8 cellular contexts compared by ENCODE assay signal in genomic region chr19:2819540-2820111, GRCh38. TPM values are rescaled to one million over a fixed set of nuclear protein-coding genes. Genes with fewer than 3 reads are reported as not detected.
DNase-seq lines count a peak whose midpoint lies in the region; ATAC-seq, FAIRE-seq and TF ChIP-seq lines count a peak whose summit lies in the region.

ZNF554 (plus strand) TSS chr19:2819868; CDS start chr19:2820072, 204 bp downstream.

- ATAC-seq in GM18870 (IDR thresholded peaks at IDR 0.05; ENCODE audit: unreplicated experiment) (peak; percentile 71), HG03135 (IDR thresholded peaks at IDR 0.05; ENCODE audit: unreplicated experiment) (peak; percentile 91)

- peaks cover 9% of the 10 kb centered on the region for H3K79me2 ChIP-seq in mammary epithelial cell (ENCODE audit: insufficient read depth, low read length)

- no peak for FAIRE-seq in small intestine (lab: Jason Lieb, UNC)

- 2% methylated on average over 37 of the region's 64 CpGs for WGBS in mammary epithelial cell (ENCODE audit: low coverage, missing lambda C conversion rate)
- 0% methylated on average over 44 to 64 of the region's 64 CpGs for WGBS in small intestine, 3 donors

- BruUV-seq in mammary epithelial cell (replicated peaks; lab: Mats Ljungman, UMichigan), result no TSS peak

- H3K4me1 ChIP-seq in mammary epithelial cell (ENCODE audit: insufficient read depth, low read length), result no peaks in the 10 kb centered on the region
- peaks cover 0 to 4% of the 10 kb centered on the region in 2 donors for H3K4me1 ChIP-seq in small intestine (ENCODE audit: control insufficient read depth in 2 of 2, insufficient read depth in 1 of 2, low read depth in 1 of 2, low read length in 1 of 2)

- peak within 1 kb of the TSS; percentile 78 for H2AFZ ChIP-seq in mammary epithelial cell (ENCODE audit: low read depth, low read length)

- DNase-seq in AG04450 (ENCODE audit: low read depth, low spot score) (peak; percentile 89), NCI-H2171 treated with DMSO at 0.1 percent for 48 hours (lab: John Stamatoyannopoulos, UW) (peak; percentile 96), mammary epithelial cell (peak; percentile 86), iPS-NIHi7 (ENCODE audit: extremely low spot score) (peak; percentile 95), small intestine (peak; percentile 93)

- no peaks in the 10 kb centered on the region for H4K20me1 ChIP-seq in mammary epithelial cell (ENCODE audit: insufficient read depth, low read length)

- peak within 1 kb of the TSS; percentile 98 for H3K4me2 ChIP-seq in mammary epithelial cell (ENCODE audit: insufficient read depth, low read depth, low read length)

- CTCF ChIA-PET in AG04450 (lab: Charles Lee), result interaction anchor here (0.6 to 1.8 kb wide), 4 partner anchors 9 to 68 kb away, joined by 3 to 6 read pairs (median 4); no protein-coding TSS in a partner anchor
- CTCF ChIA-PET in mammary epithelial cell (lab: Charles Lee; ENCODE audit: low non-redundant PET), result interaction anchor here (0.5 kb wide), 1 partner anchor 21 kb away, joined by 4 read pairs; the partner anchor contains the start of gene ZNF555

- H3K36me3 ChIP-seq in mammary epithelial cell (ENCODE audit: insufficient read depth, low read length) (peaks cover 1% of the 10 kb centered on the region), small intestine (ENCODE audit: control insufficient read depth in 2 of 2, insufficient read depth in 2 of 2, low read length in 2 of 2) (peaks cover 0 to 5% of the 10 kb centered on the region in 2 donors)

- H3K9me3 ChIP-seq in AG04450 (ENCODE audit: control insufficient read depth, insufficient read depth, low read length), result peaks cover 17% of the 10 kb centered on the region; the same call in 1 of the 2 replicates
- H3K9me3 ChIP-seq in mammary epithelial cell (replicated peaks; ENCODE audit: insufficient read depth, low read length), result no peaks in the 10 kb centered on the region
- H3K9me3 ChIP-seq in small intestine (ENCODE audit: control insufficient read depth, low read depth), result no peaks in the 10 kb centered on the region

- peak within 1 kb of the TSS; percentile 78 for H3K4me3 ChIP-seq in AG04450 (ENCODE audit: low read depth, low read length)
- H3K4me3 ChIP-seq in mammary epithelial cell (replicated peaks in 1 of 3; ENCODE audit: insufficient read depth in 1 of 3, low read depth in 2 of 3, low read length in 3 of 3), result peak within 1 kb of the TSS; percentile 79 to 96 (median 85)
- H3K4me3 ChIP-seq in small intestine (ENCODE audit: low read depth in 1 of 2, low read length in 2 of 2), result peak within 1 kb of the TSS; percentile 83 to 93

- peak within 1 kb of the TSS; percentile 50 for H3K9ac ChIP-seq in mammary epithelial cell (ENCODE audit: insufficient read depth, low read length)

- peak; percentile 95 for TF ChIP-seq CTCF in AG04450 (IDR thresholded peaks at IDR 0.05; ENCODE audit: low read depth, low read length)
- peak; percentile 97 for TF ChIP-seq CTCF in VCaP (conservative IDR thresholded peaks at IDR 0.05)
- TF ChIP-seq CTCF in mammary epithelial cell (conservative IDR thresholded peaks at IDR 0.05 in 1 of 2, IDR thresholded peaks at IDR 0.05 in 1 of 2; ENCODE audit: extremely low read depth in 1 of 2, insufficient read depth in 1 of 2, low read depth in 1 of 2, low read length in 2 of 2), result peak; percentile 84 to 99

- H3K27me3 ChIP-seq in AG04450 (ENCODE audit: control insufficient read depth, insufficient read depth, low read length) (no peaks in the 10 kb centered on the region), mammary epithelial cell (ENCODE audit: insufficient read depth, low read length) (no peaks in the 10 kb centered on the region), small intestine (ENCODE audit: control insufficient read depth in 2 of 2, insufficient read depth in 2 of 2, low read length in 2 of 2) (no peaks in the 10 kb centered on the region)

- dilution Hi-C loops in mammary epithelial cell (cut with HindIII; ENCODE audit: low sequenced_read_pairs), result loop anchor here (10.0 kb wide), 1 partner anchor 85 kb away; no protein-coding TSS in a partner anchor

- H3K27ac ChIP-seq in AG04450 (ENCODE audit: low read depth, low read length) (no peak within 1 kb of the TSS), VCaP (peak within 1 kb of the TSS; percentile 72; the same call in 1 of the 2 replicates), mammary epithelial cell (ENCODE audit: insufficient read depth, low read depth, low read length) (peak within 1 kb of the TSS; percentile 30), small intestine (ENCODE audit: low read depth in 1 of 2, low read length in 1 of 2) (no peak within 1 kb of the TSS)

- POLR2A ChIA-PET in AG04450 (lab: Yijun Ruan, JAX), result interaction anchor here (0.6 kb wide), 1 partner anchor 409 kb away, joined by 11 read pairs; no protein-coding TSS in a partner anchor

- in situ Hi-C loops in mammary epithelial cell (cut with MboI; ENCODE audit: low sequenced_read_pairs in 2 of 2), result no loop called here

- intact Hi-C loops in mammary epithelial cell (cut with micrococcal nuclease), result loop anchor here (1.0 to 2.0 kb wide), 2 partner anchors 34 to 59 kb away; partner anchors contain the start of gene THOP1

RNA-seq across cellular contexts. Expression of gene ZNF554, which starts in this region (rescaled TPM):
- 1.8 and 2.0 TPM in 2 replicates for polyA plus RNA-seq in AG04450 (2011; rRNA removed)
- polyA minus RNA-seq in AG04450 (2011; rRNA and poly(A)+ RNA removed), result 3.0 and 3.8 TPM in 2 replicates
- 1 to 10 TPM; 4.0 to 5.8 TPM for total RNA-seq in mammary epithelial cell
- polyA plus RNA-seq in mammary epithelial cell, result 1.8 TPM
- polyA minus RNA-seq in mammary epithelial cell, result 2.5 TPM
- polyA plus RNA-seq in small intestine, result 1 to 10 TPM; 2.0 to 6.7 (median 3.2) TPM

Comparison
In these comparisons a context has a peak if more than half of its experiments do, and no peak if none do; other contexts are left out.
1. H3K27ac ChIP-seq: peak in VCaP (single experiment) and mammary epithelial cell (single experiment); none in AG04450 (single experiment) and small intestine (0 of 2).
2. Peak in every context shown above with its lines, with median percentiles within 50 percentile points of each other: DNase-seq, H3K4me3 ChIP-seq and CTCF ChIP-seq.